In genomic region chr6:100427452-100427851, GRCh38 we compare ENCODE assay signal across 24 cellular contexts. TPM values are rescaled to one million over a fixed set of nuclear protein-coding genes. Genes with fewer than 3 reads are reported as not detected.
"Had no signal": no experiment of that assay in that cellular context is flagged by ENCODE, and none has a peak within 500 bp of the region (broad histone marks: within the 10 kb centered on the region; RNA-seq: fewer than 3 reads in every experiment).

No MANE protein-coding gene starts in this region.

- H3K4me1 Mint-ChIP-seq: activated CD4-positive, alpha-beta T cell treated with anti-CD3 and anti-CD28 coated beads, Interleukin-2, amount 10 ng/mL, durations not matched to agents 24 days and 14 days; activated naive CD8-positive, alpha-beta T cell treated with anti-CD3 and anti-CD28 coated beads for 36 hours; memory B cell; naive thymus-derived CD8-positive, alpha-beta T cell had no signal

- H3K27me3 ChIP-seq: neutrophil, suprapubic skin had no signal

- H3K27ac ChIP-seq: neutrophil, suprapubic skin had no signal

- H3K4me1 ChIP-seq: suprapubic skin had no signal

- H3K36me3 Mint-ChIP-seq: activated naive CD8-positive, alpha-beta T cell treated with anti-CD3 and anti-CD28 coated beads for 36 hours; memory B cell; naive thymus-derived CD8-positive, alpha-beta T cell had no signal

- ATAC-seq: activated CD8-positive, alpha-beta T cell treated with anti-CD3 and anti-CD28 coated beads, Interleukin-2, amount 10 ng/mL, durations not matched to agents 7 days and 5 days; activated T-cell treated with anti-CD3 and anti-CD28 coated beads, Interleukin-2, amount 50 U/mL, for 72 hours; left ventricle myocardium superior; mucosa of descending colon; naive thymus-derived CD8-positive, alpha-beta T cell; right cardiac atrium had no signal

- FAIRE-seq: endothelial cell of umbilical vein had no signal

- DNase-seq: activated CD4-positive, alpha-beta T cell treated with anti-CD3 and anti-CD28 coated beads, Interleukin-2, amount 10 ng/mL, durations not matched to agents 24 days and 14 days; activated CD4-positive, CD25-positive, alpha-beta regulatory T cell; activated CD8-positive, alpha-beta memory T cell treated with anti-CD3 and anti-CD28 coated beads, Interleukin-2, amount 50 U/mL, for 4 hours; activated CD8-positive, alpha-beta T cell treated with anti-CD3 and anti-CD28 coated beads, Interleukin-2, amount 10 ng/mL, durations not matched to agents 7 days and 5 days; activated naive CD8-positive, alpha-beta T cell treated with anti-CD3 and anti-CD28 coated beads for 36 hours; activated T-cell treated with anti-CD3 and anti-CD28 coated beads, Interleukin-2, amount 50 U/mL, for 72 hours; aorta; cerebellar nuclear complex; effector CD8-positive, alpha-beta T cell; foreskin melanocyte; head of caudate nucleus; kidney glomerular epithelial cell; left ventricle myocardium superior; mucosa of descending colon; naive thymus-derived CD8-positive, alpha-beta T cell; right cardiac atrium; trophoblast cell had no signal

- H3K27me3 Mint-ChIP-seq: activated CD4-positive, alpha-beta T cell treated with anti-CD3 and anti-CD28 coated beads, Interleukin-2, amount 10 ng/mL, durations not matched to agents 24 days and 14 days had no signal

- H3K27ac Mint-ChIP-seq: activated CD4-positive, alpha-beta T cell treated with anti-CD3 and anti-CD28 coated beads, Interleukin-2, amount 10 ng/mL, durations not matched to agents 24 days and 14 days; activated CD8-positive, alpha-beta T cell treated with anti-CD3 and anti-CD28 coated beads, Interleukin-2, amount 10 ng/mL, durations not matched to agents 7 days and 5 days; activated naive CD8-positive, alpha-beta T cell treated with anti-CD3 and anti-CD28 coated beads for 36 hours; activated T-cell treated with anti-CD3 and anti-CD28 coated beads, Interleukin-2, amount 50 U/mL, for 72 hours; memory B cell; naive thymus-derived CD8-positive, alpha-beta T cell; stimulated activated naive CD8-positive, alpha-beta T cell treated with anti-CD3 and anti-CD28 coated beads, Interleukin-15, Interleukin-2, amounts not matched to agents 100 ng/mL and 50 ng/mL, for 24 hours had no signal

- H3K4me3 Mint-ChIP-seq: activated CD4-positive, alpha-beta T cell treated with anti-CD3 and anti-CD28 coated beads, Interleukin-2, amount 10 ng/mL, durations not matched to agents 24 days and 14 days; activated CD8-positive, alpha-beta T cell treated with anti-CD3 and anti-CD28 coated beads, Interleukin-2, amount 10 ng/mL, durations not matched to agents 7 days and 5 days; activated naive CD8-positive, alpha-beta T cell treated with anti-CD3 and anti-CD28 coated beads for 36 hours; activated T-cell treated with anti-CD3 and anti-CD28 coated beads, Interleukin-2, amount 50 U/mL, for 72 hours; memory B cell; naive thymus-derived CD8-positive, alpha-beta T cell; stimulated activated naive CD8-positive, alpha-beta T cell treated with anti-CD3 and anti-CD28 coated beads, Interleukin-15, Interleukin-2, amounts not matched to agents 100 ng/mL and 50 ng/mL, for 24 hours had no signal

- H3K9me3 ChIP-seq: mucosa of descending colon, neutrophil, suprapubic skin had no signal

- H3K36me3 ChIP-seq: neutrophil, suprapubic skin had no signal

- H3K9me3 Mint-ChIP-seq: activated CD4-positive, alpha-beta T cell treated with anti-CD3 and anti-CD28 coated beads, Interleukin-2, amount 10 ng/mL, durations not matched to agents 24 days and 14 days; activated naive CD8-positive, alpha-beta T cell treated with anti-CD3 and anti-CD28 coated beads for 36 hours; activated T-cell treated with anti-CD3 and anti-CD28 coated beads, Interleukin-2, amount 50 U/mL, for 72 hours; memory B cell; naive thymus-derived CD8-positive, alpha-beta T cell; stimulated activated naive CD8-positive, alpha-beta T cell treated with anti-CD3 and anti-CD28 coated beads, Interleukin-15, Interleukin-2, amounts not matched to agents 100 ng/mL and 50 ng/mL, for 24 hours had no signal

- H3K4me3 ChIP-seq: mucosa of descending colon, suprapubic skin had no signal

RNA-seq across cellular contexts. Expression of gene SIM1, which starts 37.3 kb away (rescaled TPM):
- total RNA-seq: activated CD4-positive, alpha-beta T cell treated with anti-CD3 and anti-CD28 coated beads, Interleukin-2, amount 10 ng/mL, durations not matched to agents 24 days and 14 days; activated CD8-positive, alpha-beta T cell treated with anti-CD3 and anti-CD28 coated beads, Interleukin-2, amount 10 ng/mL, durations not matched to agents 7 days and 5 days; activated naive CD8-positive, alpha-beta T cell treated with anti-CD3 and anti-CD28 coated beads for 36 hours; fibroblast of lung; left ventricle myocardium superior; mucosa of descending colon; naive thymus-derived CD8-positive, alpha-beta T cell; posterior vena cava; right cardiac atrium had no signal
- polyA plus RNA-seq: aorta; fibroblast of lung; naive thymus-derived CD8-positive, alpha-beta T cell; right cardiac atrium had no signal
